29 cellular contexts compared by ENCODE assay signal in the genomic region with DNA sequence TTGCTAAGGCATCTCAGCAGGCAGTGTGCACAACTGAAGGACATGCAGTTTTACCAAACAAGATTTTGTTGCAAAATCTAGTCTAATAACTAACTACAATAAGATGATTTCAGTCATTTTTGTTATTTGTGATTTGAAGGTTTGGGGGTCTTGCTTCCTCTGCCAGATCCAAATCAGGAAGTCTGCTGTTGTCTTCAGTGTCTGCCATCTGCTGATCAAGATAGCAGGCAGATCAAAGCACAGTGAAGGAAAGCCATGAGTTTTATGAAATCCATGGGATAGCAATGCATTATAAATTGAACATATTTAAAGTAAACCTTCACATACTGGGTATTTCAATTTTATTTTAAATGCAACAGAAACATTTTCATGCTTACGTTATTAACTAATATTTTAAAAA.
"Had no signal": no experiment of that assay in that cellular context is flagged by ENCODE, and none has a peak within 500 bp of the region (broad histone marks: within the 10 kb centered on the region; RNA-seq: fewer than 3 reads in every experiment).

No MANE protein-coding gene starts in this region.

- H3K27me3 Mint-ChIP-seq: dendritic cell treated with granulocyte-macrophage colony-stimulating factor and Interleukin-4, amounts not matched to agents 40 ng/mL and 50 ng/mL, for 4 days had no signal

- H3K9me3 Mint-ChIP-seq: dendritic cell treated with granulocyte-macrophage colony-stimulating factor and Interleukin-4, amounts not matched to agents 40 ng/mL and 50 ng/mL, for 4 days; mesothelial cell of epicardium had no signal

- H3K27me3 ChIP-seq: colonic mucosa, esophagus squamous epithelium, gastrocnemius medialis, heart right ventricle had no signal

- H3K4me1 ChIP-seq: colonic mucosa, esophagus squamous epithelium, gastrocnemius medialis, heart right ventricle, lower lobe of right lung had no signal

- H3K4me3 Mint-ChIP-seq: dendritic cell treated with granulocyte-macrophage colony-stimulating factor and Interleukin-4, amounts not matched to agents 40 ng/mL and 50 ng/mL, for 4 days; effector memory CD8-positive, alpha-beta T cell; endodermal cell; immature natural killer cell; mesothelial cell of epicardium; naive B cell had no signal

- H3K9me3 ChIP-seq: colonic mucosa, esophagus squamous epithelium, gastrocnemius medialis, heart right ventricle, lower lobe of right lung, mucosa of descending colon had no signal

- H3K4me1 Mint-ChIP-seq: immature natural killer cell, naive B cell had no signal

- ATAC-seq: effector memory CD8-positive, alpha-beta T cell; esophagus mucosa; gastrocnemius medialis; heart right ventricle; left colon; left lobe of liver; left ventricle myocardium superior; lower lobe of right lung; mucosa of descending colon had no signal

- H3K27ac Mint-ChIP-seq: dendritic cell treated with granulocyte-macrophage colony-stimulating factor and Interleukin-4, amounts not matched to agents 40 ng/mL and 50 ng/mL, for 4 days; effector memory CD8-positive, alpha-beta T cell; endodermal cell; immature natural killer cell; mesothelial cell of epicardium had no signal

- H3K4me3 ChIP-seq: colonic mucosa, esophagus squamous epithelium, gastrocnemius medialis, heart right ventricle, lower lobe of right lung, mucosa of descending colon had no signal

- H3K36me3 ChIP-seq: colonic mucosa, esophagus squamous epithelium, gastrocnemius medialis, heart right ventricle, lower lobe of right lung had no signal

- H3K27ac ChIP-seq: colonic mucosa, epithelial cell of prostate, esophagus squamous epithelium, gastrocnemius medialis, heart right ventricle, lower lobe of right lung had no signal

- H3K36me3 Mint-ChIP-seq: immature natural killer cell, mesothelial cell of epicardium, naive B cell had no signal

- DNase-seq: colonic mucosa; cortex of kidney; effector CD8-positive, alpha-beta T cell; effector memory CD8-positive, alpha-beta T cell; endodermal cell; erythroblast; esophagus squamous epithelium; foreskin fibroblast; foreskin melanocyte; gastrocnemius medialis; glutamatergic neuron; head of caudate nucleus; heart right ventricle; hippocampal formation; immature natural killer cell; islet precursor cell; kidney; kidney glomerular epithelial cell; left colon; left ventricle myocardium superior; lower lobe of right lung; mesenchymal stem cell; mucosa of descending colon; naive B cell had no signal
